Comparison of ENCODE assay signal across 2 cellular contexts in the genomic region with DNA sequence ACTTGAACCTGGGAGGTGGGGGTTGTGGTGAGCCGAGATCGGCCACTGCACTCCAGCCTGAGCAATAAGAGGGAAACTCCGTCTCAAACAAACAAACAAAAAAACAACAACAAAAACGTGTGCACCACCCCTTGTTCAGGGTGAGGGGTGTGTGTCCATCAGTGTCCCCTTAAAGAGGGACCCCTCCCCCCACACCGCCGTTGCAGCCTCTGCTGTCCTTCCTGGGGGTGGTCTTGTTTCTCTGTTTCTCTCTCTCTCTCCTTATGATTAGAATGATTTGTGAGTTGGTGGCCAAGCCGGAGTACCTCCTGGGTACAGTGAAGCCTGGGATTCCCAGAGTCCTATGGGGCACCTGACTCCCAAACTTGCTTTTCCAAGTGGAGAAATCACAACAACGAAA.
TF ChIP-seq lines count a peak whose summit lies in the region.

No MANE protein-coding gene starts in this region.

TF ChIP-seq in GM12878, 131 proteins besides CTCF, POLR2A, EP300 and RAD21:
- TF ChIP-seq CBFB (IDR thresholded peaks at IDR 0.05; ENCODE audit: low read depth) (no peak), FOXK2 (IDR thresholded peaks at IDR 0.05) (no peak), CEBPB (IDR thresholded peaks at IDR 0.05; ENCODE audit: borderline replicate concordance in 1 of 2, low read depth in 2 of 2, low read length in 2 of 2) (no peak), ETV6 (conservative IDR thresholded peaks at IDR 0.05 in 1 of 2, IDR thresholded peaks at IDR 0.05 in 1 of 2; ENCODE audit: borderline replicate concordance in 1 of 2, low read depth in 1 of 2) (no peak), STAT1 (conservative IDR thresholded peaks at IDR 0.05) (no peak), NBN (IDR thresholded peaks at IDR 0.05) (no peak), SIX5 (IDR thresholded peaks at IDR 0.05; ENCODE audit: low read depth, low read length, severe bottlenecking) (no peak), GABPA (IDR thresholded peaks at IDR 0.05; ENCODE audit: low read depth) (no peak)
- TF ChIP-seq, protein P1, sequence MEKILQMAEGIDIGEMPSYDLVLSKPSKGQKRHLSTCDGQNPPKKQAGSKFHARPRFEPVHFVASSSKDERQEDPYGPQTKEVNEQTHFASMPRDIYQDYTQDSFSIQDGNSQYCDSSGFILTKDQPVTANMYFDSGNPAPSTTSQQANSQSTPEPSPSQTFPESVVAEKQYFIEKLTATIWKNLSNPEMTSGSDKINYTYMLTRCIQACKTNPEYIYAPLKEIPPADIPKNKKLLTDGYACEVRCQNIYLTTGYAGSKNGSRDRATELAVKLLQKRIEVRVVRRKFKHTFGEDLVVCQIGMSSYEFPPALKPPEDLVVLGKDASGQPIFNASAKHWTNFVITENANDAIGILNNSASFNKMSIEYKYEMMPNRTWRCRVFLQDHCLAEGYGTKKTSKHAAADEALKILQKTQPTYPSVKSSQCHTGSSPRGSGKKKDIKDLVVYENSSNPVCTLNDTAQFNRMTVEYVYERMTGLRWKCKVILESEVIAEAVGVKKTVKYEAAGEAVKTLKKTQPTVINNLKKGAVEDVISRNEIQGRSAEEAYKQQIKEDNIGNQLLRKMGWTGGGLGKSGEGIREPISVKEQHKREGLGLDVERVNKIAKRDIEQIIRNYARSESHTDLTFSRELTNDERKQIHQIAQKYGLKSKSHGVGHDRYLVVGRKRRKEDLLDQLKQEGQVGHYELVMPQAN (conservative IDR thresholded peaks at IDR 0.05) = no peak
- TF ChIP-seq, protein P2, sequence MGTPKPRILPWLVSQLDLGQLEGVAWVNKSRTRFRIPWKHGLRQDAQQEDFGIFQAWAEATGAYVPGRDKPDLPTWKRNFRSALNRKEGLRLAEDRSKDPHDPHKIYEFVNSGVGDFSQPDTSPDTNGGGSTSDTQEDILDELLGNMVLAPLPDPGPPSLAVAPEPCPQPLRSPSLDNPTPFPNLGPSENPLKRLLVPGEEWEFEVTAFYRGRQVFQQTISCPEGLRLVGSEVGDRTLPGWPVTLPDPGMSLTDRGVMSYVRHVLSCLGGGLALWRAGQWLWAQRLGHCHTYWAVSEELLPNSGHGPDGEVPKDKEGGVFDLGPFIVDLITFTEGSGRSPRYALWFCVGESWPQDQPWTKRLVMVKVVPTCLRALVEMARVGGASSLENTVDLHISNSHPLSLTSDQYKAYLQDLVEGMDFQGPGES (IDR thresholded peaks at IDR 0.05) = no peak
- TF ChIP-seq, protein P3, sequence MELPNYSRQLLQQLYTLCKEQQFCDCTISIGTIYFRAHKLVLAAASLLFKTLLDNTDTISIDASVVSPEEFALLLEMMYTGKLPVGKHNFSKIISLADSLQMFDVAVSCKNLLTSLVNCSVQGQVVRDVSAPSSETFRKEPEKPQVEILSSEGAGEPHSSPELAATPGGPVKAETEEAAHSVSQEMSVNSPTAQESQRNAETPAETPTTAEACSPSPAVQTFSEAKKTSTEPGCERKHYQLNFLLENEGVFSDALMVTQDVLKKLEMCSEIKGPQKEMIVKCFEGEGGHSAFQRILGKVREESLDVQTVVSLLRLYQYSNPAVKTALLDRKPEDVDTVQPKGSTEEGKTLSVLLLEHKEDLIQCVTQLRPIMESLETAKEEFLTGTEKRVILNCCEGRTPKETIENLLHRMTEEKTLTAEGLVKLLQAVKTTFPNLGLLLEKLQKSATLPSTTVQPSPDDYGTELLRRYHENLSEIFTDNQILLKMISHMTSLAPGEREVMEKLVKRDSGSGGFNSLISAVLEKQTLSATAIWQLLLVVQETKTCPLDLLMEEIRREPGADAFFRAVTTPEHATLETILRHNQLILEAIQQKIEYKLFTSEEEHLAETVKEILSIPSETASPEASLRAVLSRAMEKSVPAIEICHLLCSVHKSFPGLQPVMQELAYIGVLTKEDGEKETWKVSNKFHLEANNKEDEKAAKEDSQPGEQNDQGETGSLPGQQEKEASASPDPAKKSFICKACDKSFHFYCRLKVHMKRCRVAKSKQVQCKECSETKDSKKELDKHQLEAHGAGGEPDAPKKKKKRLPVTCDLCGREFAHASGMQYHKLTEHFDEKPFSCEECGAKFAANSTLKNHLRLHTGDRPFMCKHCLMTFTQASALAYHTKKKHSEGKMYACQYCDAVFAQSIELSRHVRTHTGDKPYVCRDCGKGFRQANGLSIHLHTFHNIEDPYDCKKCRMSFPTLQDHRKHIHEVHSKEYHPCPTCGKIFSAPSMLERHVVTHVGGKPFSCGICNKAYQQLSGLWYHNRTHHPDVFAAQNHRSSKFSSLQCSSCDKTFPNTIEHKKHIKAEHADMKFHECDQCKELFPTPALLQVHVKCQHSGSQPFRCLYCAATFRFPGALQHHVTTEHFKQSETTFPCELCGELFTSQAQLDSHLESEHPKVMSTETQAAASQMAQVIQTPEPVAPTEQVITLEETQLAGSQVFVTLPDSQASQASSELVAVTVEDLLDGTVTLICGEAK (IDR thresholded peaks at IDR 0.05; ENCODE audit: borderline replicate concordance) = no peak
- TF ChIP-seq, protein P4, sequence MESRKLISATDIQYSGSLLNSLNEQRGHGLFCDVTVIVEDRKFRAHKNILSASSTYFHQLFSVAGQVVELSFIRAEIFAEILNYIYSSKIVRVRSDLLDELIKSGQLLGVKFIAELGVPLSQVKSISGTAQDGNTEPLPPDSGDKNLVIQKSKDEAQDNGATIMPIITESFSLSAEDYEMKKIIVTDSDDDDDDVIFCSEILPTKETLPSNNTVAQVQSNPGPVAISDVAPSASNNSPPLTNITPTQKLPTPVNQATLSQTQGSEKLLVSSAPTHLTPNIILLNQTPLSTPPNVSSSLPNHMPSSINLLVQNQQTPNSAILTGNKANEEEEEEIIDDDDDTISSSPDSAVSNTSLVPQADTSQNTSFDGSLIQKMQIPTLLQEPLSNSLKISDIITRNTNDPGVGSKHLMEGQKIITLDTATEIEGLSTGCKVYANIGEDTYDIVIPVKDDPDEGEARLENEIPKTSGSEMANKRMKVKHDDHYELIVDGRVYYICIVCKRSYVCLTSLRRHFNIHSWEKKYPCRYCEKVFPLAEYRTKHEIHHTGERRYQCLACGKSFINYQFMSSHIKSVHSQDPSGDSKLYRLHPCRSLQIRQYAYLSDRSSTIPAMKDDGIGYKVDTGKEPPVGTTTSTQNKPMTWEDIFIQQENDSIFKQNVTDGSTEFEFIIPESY (IDR thresholded peaks at IDR 0.05) = no peak

TF ChIP-seq in HEK293T, 16 proteins besides CTCF, POLR2A, EP300 and RAD21:
- no peak for TF ChIP-seq BHLHE40 (IDR thresholded peaks at IDR 0.05; ENCODE audit: borderline replicate concordance)
- no peak for TF ChIP-seq ZNF384 (IDR thresholded peaks at IDR 0.05)
- no peak for TF ChIP-seq NFRKB (IDR thresholded peaks at IDR 0.05)
- no peak for TF ChIP-seq CTBP1 (IDR thresholded peaks at IDR 0.05; ENCODE audit: borderline replicate concordance)
- no peak for TF ChIP-seq ELF4 (IDR thresholded peaks at IDR 0.05)
- no peak for TF ChIP-seq FOXA1 (IDR thresholded peaks at IDR 0.05)
- no peak for TF ChIP-seq TARDBP (IDR thresholded peaks at IDR 0.05)
- no peak for TF ChIP-seq ARNT (IDR thresholded peaks at IDR 0.05)
- no peak for TF ChIP-seq LEF1 (IDR thresholded peaks at IDR 0.05; ENCODE audit: borderline replicate concordance)
- TF ChIP-seq L3MBTL2 (conservative IDR thresholded peaks at IDR 0.05) = no peak
- TF ChIP-seq FOXK2 (IDR thresholded peaks at IDR 0.05) = no peak
- no peak for TF ChIP-seq HDGF (IDR thresholded peaks at IDR 0.05; ENCODE audit: borderline replicate concordance)
- TF ChIP-seq SUZ12 (IDR thresholded peaks at IDR 0.05) = no peak
- TF ChIP-seq SP1 (IDR thresholded peaks at IDR 0.05) = no peak
- TF ChIP-seq FOXM1 (IDR thresholded peaks at IDR 0.05; ENCODE audit: borderline replicate concordance) = no peak
- TF ChIP-seq, protein P5, sequence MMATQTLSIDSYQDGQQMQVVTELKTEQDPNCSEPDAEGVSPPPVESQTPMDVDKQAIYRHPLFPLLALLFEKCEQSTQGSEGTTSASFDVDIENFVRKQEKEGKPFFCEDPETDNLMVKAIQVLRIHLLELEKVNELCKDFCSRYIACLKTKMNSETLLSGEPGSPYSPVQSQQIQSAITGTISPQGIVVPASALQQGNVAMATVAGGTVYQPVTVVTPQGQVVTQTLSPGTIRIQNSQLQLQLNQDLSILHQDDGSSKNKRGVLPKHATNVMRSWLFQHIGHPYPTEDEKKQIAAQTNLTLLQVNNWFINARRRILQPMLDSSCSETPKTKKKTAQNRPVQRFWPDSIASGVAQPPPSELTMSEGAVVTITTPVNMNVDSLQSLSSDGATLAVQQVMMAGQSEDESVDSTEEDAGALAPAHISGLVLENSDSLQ (IDR thresholded peaks at IDR 0.05) = no peak
